In genomic region chr4:123232439-123232838, GRCh38 we compare ENCODE assay signal across 14 cellular contexts.
DNase-seq lines count a peak whose midpoint lies in the region; FAIRE-seq and TF ChIP-seq lines count a peak whose summit lies in the region.
"Had no signal": no experiment of that assay in that cellular context is flagged by ENCODE, and none has a peak within 500 bp of the region (broad histone marks: within the 10 kb centered on the region; RNA-seq: fewer than 3 reads in every experiment).

No MANE protein-coding gene starts in this region.

- no peak for FAIRE-seq in frontal cortex (lab: Jason Lieb, UNC)

- no peak overlapping the region for H3K4me3 Mint-ChIP-seq in nephron progenitor cell
- H3K4me3 Mint-ChIP-seq: CD4-positive, CD25-positive, alpha-beta regulatory T cell; natural killer cell had no signal

- peaks cover 16% of the 10 kb centered on the region for H3K36me3 Mint-ChIP-seq in nephron progenitor cell (ENCODE audit: low read depth)

- H3K9me3 Mint-ChIP-seq in nephron progenitor cell, result peaks cover 3% of the 10 kb centered on the region
- H3K9me3 Mint-ChIP-seq: natural killer cell had no signal

- peak overlapping the region; percentile 26 for H3K27ac Mint-ChIP-seq in nephron progenitor cell
- H3K27ac Mint-ChIP-seq: CD4-positive, CD25-positive, alpha-beta regulatory T cell; natural killer cell had no signal

- DNase-seq in EH (ENCODE audit: low read depth), result peak; percentile 82
- peak; percentile 42 to 85 for DNase-seq in NOMO-1 (lab: John Stamatoyannopoulos, UW; ENCODE audit: unreplicated experiment in 2 of 2)
- peak; percentile 43 to 70 for DNase-seq in cardiac fibroblast (ENCODE audit: low read depth in 2 of 2)
- no peak for DNase-seq in nephron progenitor cell
- no peak for DNase-seq in frontal cortex (ENCODE audit: low spot score in 2 of 2)
- DNase-seq in SHP77 (lab: John Stamatoyannopoulos, UW), result no peak
- no peak for DNase-seq in NCI-H1092 treated with DMSO at 0.1 percent for 48 hours (lab: John Stamatoyannopoulos, UW)
- DNase-seq in stimulated activated CD4-positive, alpha-beta T cell treated with anti-CD3 and anti-CD28 coated beads, Interleukin-12 subunit alpha, Interleukin-12 subunit beta, amount 100 ng/mL, for 4 hours, result no peak
- DNase-seq: amniotic stem cell; CD4-positive, CD25-positive, alpha-beta regulatory T cell; head of caudate nucleus; left colon; natural killer cell; NCI-H526 treated with DMSO at 0.1 percent for 48 hours had no signal

- no peak overlapping the region for H3K4me3 ChIP-seq in cardiac fibroblast (replicated peaks in 1 of 2; ENCODE audit: low read depth in 2 of 2, low read length in 2 of 2)

- H3K27me3 Mint-ChIP-seq in nephron progenitor cell (ENCODE audit: low read depth, poor library complexity), result no peaks in the 10 kb centered on the region
- H3K27me3 Mint-ChIP-seq: CD4-positive, CD25-positive, alpha-beta regulatory T cell had no signal

- TF ChIP-seq CTCF in cardiac fibroblast (IDR thresholded peaks at IDR 0.05; ENCODE audit: low read depth, low read length) (no peak), nephron progenitor cell (IDR thresholded peaks at IDR 0.05) (no peak)

- H3K4me1 Mint-ChIP-seq in nephron progenitor cell, result peaks cover 17% of the 10 kb centered on the region
- H3K4me1 Mint-ChIP-seq: natural killer cell had no signal

Comparison
In these comparisons a context has a peak if more than half of its experiments do, and no peak if none do; other contexts are left out.
1. DNase-seq: peak in EH (single experiment), NOMO-1 (2 of 2) and cardiac fibroblast (2 of 2); none in nephron progenitor cell (single experiment), frontal cortex (0 of 2), SHP77 (0 of 2), NCI-H1092 treated with DMSO at 0.1 percent for 48 hours (single experiment) and stimulated activated CD4-positive, alpha-beta T cell treated with anti-CD3 and anti-CD28 coated beads, Interleukin-12 subunit alpha, Interleukin-12 subunit beta, amount 100 ng/mL, for 4 hours (single experiment).